Comparison of ENCODE assay signal across 28 cellular contexts in genomic region chr14:104371031-104371430, GRCh38.
"Had no signal": no experiment of that assay in that cellular context is flagged by ENCODE, and none has a peak within 500 bp of the region (broad histone marks: within the 10 kb centered on the region; RNA-seq: fewer than 3 reads in every experiment).

No MANE protein-coding gene starts in this region.

- FAIRE-seq: endometrium, keratinocyte had no signal

- H3K36me3 Mint-ChIP-seq: mesothelial cell of epicardium; natural killer cell treated with Interleukin-12 subunit alpha and Interleukin-12 subunit beta and Interleukin-15 and Interleukin-18, amount 100 ng/mL, for 72 hours had no signal

- H3K4me1 Mint-ChIP-seq: central memory CD8-positive, alpha-beta T cell; mesothelial cell of epicardium had no signal

- H3K27me3 ChIP-seq: vagina had no signal

- H3K27ac ChIP-seq: coronary artery, esophagus squamous epithelium, left lung, parathyroid adenoma, prostate gland, suprapubic skin, transverse colon, vagina had no signal

- H3K27me3 Mint-ChIP-seq: stimulated activated naive CD8-positive, alpha-beta T cell treated with anti-CD3 and anti-CD28 coated beads, Interleukin-15, amount 100 ng/mL, for 72 hours had no signal

- H3K27ac Mint-ChIP-seq: mesothelial cell of epicardium; natural killer cell treated with Interleukin-12 subunit alpha and Interleukin-12 subunit beta and Interleukin-15 and Interleukin-18, amount 100 ng/mL, for 72 hours; stimulated activated naive CD8-positive, alpha-beta T cell treated with anti-CD3 and anti-CD28 coated beads, Interleukin-15, amount 100 ng/mL, for 72 hours had no signal

- H3K9me3 ChIP-seq: esophagus squamous epithelium, left lung, mucosa of descending colon, prostate gland, suprapubic skin, transverse colon, vagina had no signal

- H3K9me3 Mint-ChIP-seq: central memory CD8-positive, alpha-beta T cell; effector memory CD8-positive, alpha-beta T cell; mesothelial cell of epicardium; natural killer cell treated with Interleukin-12 subunit alpha and Interleukin-12 subunit beta and Interleukin-15 and Interleukin-18, amount 100 ng/mL, for 72 hours; neural crest cell; stimulated activated naive CD8-positive, alpha-beta T cell treated with anti-CD3 and anti-CD28 coated beads, Interleukin-15, amount 100 ng/mL, for 72 hours had no signal

- DNase-seq: dermis blood vessel endothelial cell; effector memory CD8-positive, alpha-beta T cell; esophagus squamous epithelium; foreskin melanocyte; mesenchymal stem cell; naive B cell; stimulated activated CD4-positive, alpha-beta T cell treated with anti-CD3 and anti-CD28 coated beads, Interleukin-12 subunit alpha, Interleukin-12 subunit beta, amount 100 ng/mL, for 4 hours; stimulated activated CD4-positive, alpha-beta T cell treated with anti-CD3 and anti-CD28 coated beads, Interleukin-1b, Interleukin-23, amount 100 ng/mL, for 48 hours; stimulated activated CD4-positive, alpha-beta T cell treated with anti-CD3 and anti-CD28 coated beads, Interleukin-4, amount 100 ng/mL, for 1 hour; stimulated activated CD8-positive, alpha-beta memory T cell treated with anti-CD3 and anti-CD28 coated beads, Interleukin-4, amount 100 ng/mL, for 48 hours; stimulated activated naive CD4-positive, alpha-beta T cell; stimulated activated naive CD8-positive, alpha-beta T cell treated with anti-CD3 and anti-CD28 coated beads, Interleukin-15, amount 100 ng/mL, for 72 hours; transverse colon had no signal

- ATAC-seq: effector memory CD8-positive, alpha-beta T cell; left lung; natural killer cell treated with Interleukin-12 subunit alpha and Interleukin-12 subunit beta and Interleukin-15 and Interleukin-18, amount 100 ng/mL, for 72 hours; sciatic nerve; stimulated activated naive CD8-positive, alpha-beta T cell treated with anti-CD3 and anti-CD28 coated beads, Interleukin-15, amount 100 ng/mL, for 72 hours had no signal

- H3K4me3 Mint-ChIP-seq: central memory CD8-positive, alpha-beta T cell; effector memory CD8-positive, alpha-beta T cell; mesothelial cell of epicardium; naive B cell; natural killer cell treated with Interleukin-12 subunit alpha and Interleukin-12 subunit beta and Interleukin-15 and Interleukin-18, amount 100 ng/mL, for 72 hours; neural crest cell; stimulated activated naive CD8-positive, alpha-beta T cell treated with anti-CD3 and anti-CD28 coated beads, Interleukin-15, amount 100 ng/mL, for 72 hours had no signal

- H3K4me1 ChIP-seq: esophagus squamous epithelium, left lung, parathyroid adenoma, prostate gland, suprapubic skin, transverse colon, vagina had no signal

- H3K36me3 ChIP-seq: esophagus squamous epithelium, left lung, prostate gland, suprapubic skin, transverse colon, vagina had no signal

- H3K4me3 ChIP-seq: coronary artery, esophagus squamous epithelium, left lung, mucosa of descending colon, prostate gland, smooth muscle cell, suprapubic skin, transverse colon, vagina had no signal
